10 cellular contexts compared by ENCODE assay signal in the genomic region with DNA sequence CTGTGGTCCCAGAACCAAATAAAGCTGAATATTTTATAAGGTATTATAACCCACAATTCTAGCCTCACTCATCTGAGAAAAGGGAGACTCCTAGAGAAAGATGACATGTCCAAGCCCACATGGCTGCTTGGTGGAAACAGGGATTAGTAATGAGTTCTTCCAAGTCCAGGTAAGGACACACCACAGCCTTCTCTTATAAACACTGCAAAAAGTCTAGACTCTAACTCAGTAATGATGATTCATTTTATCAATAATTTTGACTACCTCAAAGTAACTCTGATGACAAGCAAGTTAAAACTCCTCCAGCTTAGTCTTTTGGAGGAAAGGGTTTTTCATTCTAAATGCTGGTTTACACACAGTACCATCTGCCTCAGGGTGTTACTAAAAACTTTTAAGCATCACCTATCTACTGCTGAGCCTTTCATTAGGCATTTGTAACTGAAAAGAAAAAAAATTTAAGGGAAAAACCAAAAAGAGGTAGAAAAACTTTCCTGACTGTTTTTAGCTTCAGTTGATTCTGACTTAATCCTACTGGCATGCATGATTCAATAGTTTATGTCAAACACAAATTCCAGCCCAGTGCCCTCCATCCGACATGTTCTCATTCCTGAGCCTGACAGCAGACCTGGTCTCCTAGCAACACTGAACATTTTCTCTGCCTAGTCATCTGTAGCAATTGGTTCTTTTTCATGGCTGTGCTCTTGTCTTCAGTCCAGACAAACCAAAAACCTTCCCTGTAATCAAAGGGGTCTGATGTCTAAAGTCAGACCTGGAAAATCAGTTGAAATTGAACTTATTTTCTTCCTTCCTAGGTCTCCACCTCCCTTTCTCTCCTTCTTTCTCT. TPM values are rescaled to one million over a fixed set of nuclear protein-coding genes. Genes with fewer than 3 reads are reported as not detected.
A peak's percentile ranks its signal among the peaks of the same experiment; 100 is the strongest.
DNase-seq lines count a peak whose midpoint lies in the region; ATAC-seq and TF ChIP-seq lines count a peak whose summit lies in the region.
"Had no signal": no experiment of that assay in that cellular context is flagged by ENCODE, and none has a peak within 500 bp of the region (broad histone marks: within the 10 kb centered on the region; RNA-seq: fewer than 3 reads in every experiment).

No MANE protein-coding gene starts in this region.

- H3K9me3 Mint-ChIP-seq in activated CD8-positive, alpha-beta T cell treated with anti-CD3 and anti-CD28 coated beads for 36 hours = no peaks in the 10 kb centered on the region
- H3K9me3 Mint-ChIP-seq in CD4-positive, alpha-beta memory T cell = no peaks in the 10 kb centered on the region

- H3K4me3 ChIP-seq in RWPE2 (ENCODE audit: severe bottlenecking) (no peak overlapping the region), fibroblast of the aortic adventitia (ENCODE audit: low read depth, low read length) (no peak overlapping the region), prostate gland (no peak overlapping the region)
- H3K4me3 ChIP-seq in CD4-positive, alpha-beta memory T cell (ENCODE audit: low read length in 2 of 2) = no peak overlapping the region

- DNase-seq in EL (peak; percentile 98), RWPE2 (ENCODE audit: low spot score) (peak; percentile 86), fibroblast of the aortic adventitia (ENCODE audit: low read depth) (peak; percentile 95), prostate gland (ENCODE audit: low spot score) (peak; percentile 11), OCI-M1 (lab: John Stamatoyannopoulos, UW) (no peak)
- DNase-seq in activated CD8-positive, alpha-beta T cell treated with anti-CD3 and anti-CD28 coated beads for 36 hours = no peak
- DNase-seq in CD4-positive, alpha-beta memory T cell = no peak
- DNase-seq: immature natural killer cell; stimulated activated naive B cell treated with anti-CD40 and anti-IgM and Interleukin-4, amounts not matched to agents 10 μg/mL and 1 μg/mL and 100 μg/mL, for 72 hours had no signal

- H3K27me3 Mint-ChIP-seq in activated CD8-positive, alpha-beta T cell treated with anti-CD3 and anti-CD28 coated beads for 36 hours = peaks cover 12% of the 10 kb centered on the region
- H3K27me3 Mint-ChIP-seq in CD4-positive, alpha-beta memory T cell = peaks cover 7 to 11% of the 10 kb centered on the region in 2 donors
- H3K27me3 Mint-ChIP-seq: stimulated activated naive B cell treated with anti-CD40 and anti-IgM and Interleukin-4, amounts not matched to agents 10 μg/mL and 1 μg/mL and 100 μg/mL, for 72 hours had no signal

- H3K4me3 Mint-ChIP-seq in activated CD8-positive, alpha-beta T cell treated with anti-CD3 and anti-CD28 coated beads for 36 hours = no peak overlapping the region
- no peak overlapping the region for H3K4me3 Mint-ChIP-seq in CD4-positive, alpha-beta memory T cell
- H3K4me3 Mint-ChIP-seq: immature natural killer cell; stimulated activated naive B cell treated with anti-CD40 and anti-IgM and Interleukin-4, amounts not matched to agents 10 μg/mL and 1 μg/mL and 100 μg/mL, for 72 hours had no signal

- WGBS in prostate gland = 45% methylated on average over 1 of the region's 1 CpG

- POLR2A ChIA-PET in activated CD8-positive, alpha-beta T cell treated with anti-CD3 and anti-CD28 coated beads for 36 hours (lab: Charles Lee) = no interaction called here
- POLR2A ChIA-PET in CD4-positive, alpha-beta memory T cell (lab: Charles Lee; ENCODE audit: partially characterized antibody) = no interaction called here

- H3K27me3 ChIP-seq in RWPE2 (ENCODE audit: insufficient read depth, poor library complexity, severe bottlenecking) (no peaks in the 10 kb centered on the region), prostate gland (replicated peaks; ENCODE audit: insufficient read depth) (no peaks in the 10 kb centered on the region)
- no peaks in the 10 kb centered on the region for H3K27me3 ChIP-seq in CD4-positive, alpha-beta memory T cell (ENCODE audit: insufficient read depth, low read length)

- no peak overlapping the region for H3K27ac Mint-ChIP-seq in activated CD8-positive, alpha-beta T cell treated with anti-CD3 and anti-CD28 coated beads for 36 hours
- no peak overlapping the region for H3K27ac Mint-ChIP-seq in CD4-positive, alpha-beta memory T cell
- H3K27ac Mint-ChIP-seq: immature natural killer cell; stimulated activated naive B cell treated with anti-CD40 and anti-IgM and Interleukin-4, amounts not matched to agents 10 μg/mL and 1 μg/mL and 100 μg/mL, for 72 hours had no signal

- ATAC-seq in RWPE2 (ENCODE audit: low read depth) (peak; percentile 98), GM18511 (IDR thresholded peaks at IDR 0.05; ENCODE audit: unreplicated experiment) (no peak)
- ATAC-seq in activated CD8-positive, alpha-beta T cell treated with anti-CD3 and anti-CD28 coated beads for 36 hours = no peak
- ATAC-seq: stimulated activated naive B cell treated with anti-CD40 and anti-IgM and Interleukin-4, amounts not matched to agents 10 μg/mL and 1 μg/mL and 100 μg/mL, for 72 hours had no signal

- intact Hi-C loops in prostate gland (cut with DNase I) = no loop called here
- intact Hi-C loops in activated CD8-positive, alpha-beta T cell treated with anti-CD3 and anti-CD28 coated beads for 36 hours (cut with micrococcal nuclease) = no loop called here
- intact Hi-C loops in CD4-positive, alpha-beta memory T cell (cut with micrococcal nuclease) = no loop called here

- CTCF ChIA-PET in activated CD8-positive, alpha-beta T cell treated with anti-CD3 and anti-CD28 coated beads for 36 hours (lab: Charles Lee) = interaction anchor here (1.1 kb wide), 1 partner anchor 43 kb away, joined by 3 read pairs; no protein-coding TSS in a partner anchor
- CTCF ChIA-PET in CD4-positive, alpha-beta memory T cell (lab: Charles Lee; ENCODE audit: partially characterized antibody) = no interaction called here

- no peaks in the 10 kb centered on the region for H3K9me3 ChIP-seq in RWPE2 (ENCODE audit: severe bottlenecking)
- H3K9me3 ChIP-seq in prostate gland = no peaks in the 10 kb centered on the region
- no peaks in the 10 kb centered on the region for H3K9me3 ChIP-seq in CD4-positive, alpha-beta memory T cell (ENCODE audit: control insufficient read depth in 1 of 2, low read length in 2 of 2)

- no peaks in the 10 kb centered on the region for H3K36me3 Mint-ChIP-seq in activated CD8-positive, alpha-beta T cell treated with anti-CD3 and anti-CD28 coated beads for 36 hours (ENCODE audit: low read depth)
- no peaks in the 10 kb centered on the region for H3K36me3 Mint-ChIP-seq in CD4-positive, alpha-beta memory T cell
- H3K36me3 Mint-ChIP-seq: immature natural killer cell; stimulated activated naive B cell treated with anti-CD40 and anti-IgM and Interleukin-4, amounts not matched to agents 10 μg/mL and 1 μg/mL and 100 μg/mL, for 72 hours had no signal

- peak overlapping the region; percentile 97 for H3K27ac ChIP-seq in RWPE2 (ENCODE audit: poor library complexity, severe bottlenecking)
- H3K27ac ChIP-seq in prostate gland = peak overlapping the region in 1 of 2 donors; percentile 17
- no peak overlapping the region for H3K27ac ChIP-seq in CD4-positive, alpha-beta memory T cell (ENCODE audit: low read depth, low read length)

- H3K36me3 ChIP-seq in RWPE2 (ENCODE audit: low read depth) (no peaks in the 10 kb centered on the region), prostate gland (no peaks in the 10 kb centered on the region)
- H3K36me3 ChIP-seq in CD4-positive, alpha-beta memory T cell (ENCODE audit: insufficient read depth, low read length) = no peaks in the 10 kb centered on the region

- H3K4me1 ChIP-seq in RWPE2 (ENCODE audit: insufficient read depth, poor library complexity, severe bottlenecking) (peaks cover 29% of the 10 kb centered on the region), prostate gland (replicated peaks) (no peaks in the 10 kb centered on the region)
- no peaks in the 10 kb centered on the region for H3K4me1 ChIP-seq in CD4-positive, alpha-beta memory T cell (ENCODE audit: insufficient read depth, low read length)

- TF ChIP-seq CTCF in RWPE2 (IDR thresholded peaks at IDR 0.05; ENCODE audit: poor library complexity, severe bottlenecking) (no peak), fibroblast of the aortic adventitia (IDR thresholded peaks at IDR 0.05; ENCODE audit: insufficient read depth, low read length) (no peak), prostate gland (IDR thresholded peaks at IDR 0.05) (no peak)
- no peak for TF ChIP-seq CTCF in activated CD8-positive, alpha-beta T cell treated with anti-CD3 and anti-CD28 coated beads for 36 hours (IDR thresholded peaks at IDR 0.05)

- TF ChIP-seq POLR2A in prostate gland (IDR thresholded peaks at IDR 0.05) = no peak

- H3K4me1 Mint-ChIP-seq in activated CD8-positive, alpha-beta T cell treated with anti-CD3 and anti-CD28 coated beads for 36 hours (ENCODE audit: low read depth) = no peaks in the 10 kb centered on the region
- no peaks in the 10 kb centered on the region for H3K4me1 Mint-ChIP-seq in CD4-positive, alpha-beta memory T cell
- H3K4me1 Mint-ChIP-seq: immature natural killer cell; stimulated activated naive B cell treated with anti-CD40 and anti-IgM and Interleukin-4, amounts not matched to agents 10 μg/mL and 1 μg/mL and 100 μg/mL, for 72 hours had no signal

RNA-seq across cellular contexts. Expression of gene P3H2, which starts 43.9 kb away (rescaled TPM):
- total RNA-seq in fibroblast of the aortic adventitia (ENCODE audit: low replicate concordance) = 4.0 and 15.6 TPM in 2 replicates
- total RNA-seq in prostate gland = 10 to 100 TPM; 20.6 to 82.8 TPM
- not detected for total RNA-seq in activated CD8-positive, alpha-beta T cell treated with anti-CD3 and anti-CD28 coated beads for 36 hours
- total RNA-seq in CD4-positive, alpha-beta memory T cell = not detected
- polyA plus RNA-seq in CD4-positive, alpha-beta memory T cell = not detected

Comparison
In these comparisons a context has a peak if more than half of its experiments do, and no peak if none do; other contexts are left out.
1. DNase-seq: peak in EL (single experiment), RWPE2 (single experiment), fibroblast of the aortic adventitia (single experiment) and prostate gland (single experiment); none in OCI-M1 (single experiment), activated CD8-positive, alpha-beta T cell treated with anti-CD3 and anti-CD28 coated beads for 36 hours (single experiment) and CD4-positive, alpha-beta memory T cell (0 of 5).